32 cellular contexts compared by ENCODE assay signal in genomic region chr4:53571936-53572580, GRCh38. TPM values are rescaled to one million over a fixed set of nuclear protein-coding genes. Genes with fewer than 3 reads are reported as not detected.
"Had no signal": no experiment of that assay in that cellular context is flagged by ENCODE, and none has a peak within 500 bp of the region (broad histone marks: within the 10 kb centered on the region; RNA-seq: fewer than 3 reads in every experiment).

No MANE protein-coding gene starts in this region.

- H3K4me3 ChIP-seq: adrenal gland, body of pancreas, cardiac muscle cell, esophagus squamous epithelium, gastroesophageal sphincter, heart right ventricle, hepatocyte had no signal

- H3K27ac ChIP-seq: adrenal gland, body of pancreas, cardiac muscle cell, epithelial cell of prostate, esophagus squamous epithelium, gastroesophageal sphincter, heart right ventricle, hepatocyte, WERI-Rb-1 had no signal

- H3K27me3 ChIP-seq: adrenal gland, body of pancreas, cardiac muscle cell, esophagus squamous epithelium, gastroesophageal sphincter, heart right ventricle, hepatocyte had no signal

- H3K4me1 ChIP-seq: adrenal gland, gastroesophageal sphincter had no signal

- H3K36me3 ChIP-seq: adrenal gland, cardiac muscle cell, gastroesophageal sphincter, heart right ventricle, WERI-Rb-1 had no signal

- ATAC-seq: activated CD4-positive, CD25-positive, alpha-beta regulatory T cell treated with anti-CD3 and anti-CD28 coated beads, Interleukin-2, amount 50 U/mL, for 24 hours; activated CD8-positive, alpha-beta T cell treated with anti-CD3 and anti-CD28 coated beads for 36 hours; activated naive CD8-positive, alpha-beta T cell treated with anti-CD3 and anti-CD28 coated beads, Interleukin-2, amount 50 U/mL, for 24 hours; activated T-cell treated with anti-CD3 and anti-CD28 coated beads, Interleukin-2, amount 50 U/mL, for 4 hours; activated T-helper 17 cell treated with anti-CD3 and anti-CD28 coated beads, Interleukin-2, amount 50 U/mL, for 72 hours; body of pancreas; effector memory CD8-positive, alpha-beta T cell; gastroesophageal sphincter; heart right ventricle had no signal

- H3K4me2 ChIP-seq: hepatocyte had no signal

- H2AFZ ChIP-seq: hepatocyte had no signal

- FAIRE-seq: colon, endothelial cell of umbilical vein had no signal

- H3K9me3 ChIP-seq: adrenal gland, body of pancreas, esophagus squamous epithelium, gastroesophageal sphincter had no signal

- DNase-seq: activated B cell treated with CpG ODN at 0.5 μM for 24 hours; activated CD4-positive, alpha-beta T cell treated with anti-CD3 and anti-CD28 coated beads for 48 hours; activated CD4-positive, alpha-beta T cell treated with anti-CD3 and anti-CD28 coated beads, Interleukin-2, amount 50 U/mL, for 1 hour; activated CD4-positive, alpha-beta T cell treated with anti-CD3 and anti-CD28 coated beads, Interleukin-2, amount 50 U/mL, for 48 hours; activated CD8-positive, alpha-beta memory T cell treated with anti-CD3 and anti-CD28 coated beads for 24 hours; activated CD8-positive, alpha-beta T cell treated with anti-CD3 and anti-CD28 coated beads for 36 hours; activated effector memory CD4-positive, alpha-beta T cell treated with Interleukin-2 at 50 U/mL for 16 hours; activated gamma-delta T cell treated with Interleukin-2 at 50 U/mL for 16 hours; activated naive CD4-positive, alpha-beta T cell treated with anti-CD3 and anti-CD28 coated beads for 36 hours; activated naive CD8-positive, alpha-beta T cell treated with anti-CD3 and anti-CD28 coated beads for 36 hours; activated naive CD8-positive, alpha-beta T cell treated with anti-CD3 and anti-CD28 coated beads, Interleukin-2, amount 50 U/mL, for 24 hours; activated T-cell treated with anti-CD3 and anti-CD28 coated beads, Interleukin-2, amount 50 U/mL, for 4 hours; adrenal gland; amygdala; aorta; cortex of kidney; effector CD4-positive, alpha-beta T cell; effector memory CD8-positive, alpha-beta T cell; esophagus squamous epithelium; foreskin melanocyte; heart right ventricle; T1000; WERI-Rb-1 had no signal

RNA-seq across cellular contexts. Expression of gene LNX1, which starts 19.2 kb away (rescaled TPM):
- total RNA-seq: activated B cell treated with CpG ODN at 0.5 μM for 24 hours; activated CD8-positive, alpha-beta T cell treated with anti-CD3 and anti-CD28 coated beads for 36 hours; activated naive CD8-positive, alpha-beta T cell treated with anti-CD3 and anti-CD28 coated beads for 36 hours; activated T-helper 17 cell treated with anti-CD3 and anti-CD28 coated beads, Interleukin-2, amount 50 U/mL, for 72 hours had no signal
